ENCODE assay signal across 17 cellular contexts in the genomic region with DNA sequence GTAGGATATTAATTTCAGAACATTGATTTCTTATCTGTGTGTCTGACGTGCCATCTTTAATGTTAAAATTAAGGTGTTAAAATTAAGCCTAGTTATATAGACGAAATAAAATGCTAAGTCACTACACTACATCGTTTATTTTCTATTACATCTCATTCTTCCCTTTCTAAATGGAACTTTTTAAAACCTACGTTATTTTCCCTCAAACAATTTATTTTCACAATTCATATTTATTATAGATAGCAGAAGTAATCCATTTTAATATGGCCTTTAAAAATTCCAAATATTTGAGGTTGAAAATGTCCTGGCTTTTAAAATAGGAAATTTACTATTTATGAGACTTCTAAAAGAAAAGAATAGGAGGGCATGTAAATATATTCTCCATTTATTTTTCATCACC. TPM values are rescaled to one million over a fixed set of nuclear protein-coding genes. Genes with fewer than 3 reads are reported as not detected.
"Had no signal": no experiment of that assay in that cellular context is flagged by ENCODE, and none has a peak within 500 bp of the region (broad histone marks: within the 10 kb centered on the region; RNA-seq: fewer than 3 reads in every experiment).

No MANE protein-coding gene starts in this region.

RNA-seq across cellular contexts. Expression of a gene that starts 2.1 kb away (rescaled TPM):
- total RNA-seq: activated naive CD4-positive, alpha-beta T cell treated with anti-CD3 and anti-CD28 coated beads for 36 hours; activated naive CD8-positive, alpha-beta T cell treated with anti-CD3 and anti-CD28 coated beads, Interleukin-2, amount 10 ng/mL, durations not matched to agents 7 days and 5 days; activated T-cell treated with anti-CD3 and anti-CD28 coated beads, Interleukin-2, amount 50 U/mL, for 4 hours; activated T-cell treated with anti-CD3 and anti-CD28 coated beads, Interleukin-2, amount 50 U/mL, for 72 hours; activated T-helper 1 cell treated with anti-CD3 and anti-CD28 coated beads, Interleukin-12 subunit alpha, Interleukin-12 subunit beta, Interleukin-2, Interleukin-4 antibody, amounts not matched to agents 30 ng/mL and 10 ng/mL and 1 ng/mL, durations not matched to agents 14 hours and 24 hours and 36 hours; activated T-helper 2 cell treated with anti-CD3 and anti-CD28 coated beads, Interferon-gamma antibody, Interleukin-2, Interleukin-4, amounts not matched to agents 10 μg/mL and 5 μg/mL and 100 μg/mL, durations not matched to agents 14 hours and 24 hours and 36 hours; adrenal gland; aorta; ascending aorta; astrocyte; body of pancreas; bronchial epithelial cell; cardiac septum had no signal
- polyA plus RNA-seq: adipose tissue, aorta had no signal

RNA-seq across cellular contexts. Expression of a gene that starts 51.6 kb away (rescaled TPM):
- total RNA-seq: activated naive CD4-positive, alpha-beta T cell treated with anti-CD3 and anti-CD28 coated beads for 36 hours; activated naive CD4-positive, alpha-beta T cell treated with anti-CD3 and anti-CD28 coated beads, Interleukin-2, amount 50 U/mL, for 72 hours; activated naive CD8-positive, alpha-beta T cell treated with anti-CD3 and anti-CD28 coated beads for 36 hours; activated naive CD8-positive, alpha-beta T cell treated with anti-CD3 and anti-CD28 coated beads, Interleukin-2, amount 10 ng/mL, durations not matched to agents 7 days and 5 days; activated T-cell treated with anti-CD3 and anti-CD28 coated beads, Interleukin-2, amount 50 U/mL, for 4 hours; activated T-cell treated with anti-CD3 and anti-CD28 coated beads, Interleukin-2, amount 50 U/mL, for 72 hours; activated T-helper 1 cell treated with anti-CD3 and anti-CD28 coated beads, Interleukin-12 subunit alpha, Interleukin-12 subunit beta, Interleukin-2, Interleukin-4 antibody, amounts not matched to agents 30 ng/mL and 10 ng/mL and 1 ng/mL, durations not matched to agents 14 hours and 24 hours and 36 hours; activated T-helper 17 cell treated with anti-CD3 and anti-CD28 coated beads, Interleukin-2, amount 50 U/mL, for 72 hours; activated T-helper 2 cell treated with anti-CD3 and anti-CD28 coated beads, Interferon-gamma antibody, Interleukin-2, Interleukin-4, amounts not matched to agents 10 μg/mL and 5 μg/mL and 100 μg/mL, durations not matched to agents 14 hours and 24 hours and 36 hours had no signal
